Comparison of ENCODE assay signal across 1 cellular context in genomic region chr10:133357293-133358151, GRCh38.
TF ChIP-seq lines count a peak whose summit lies in the region.

TSS of gene FUOM (minus strand) at chr10:133358019. CDS start at chr10:133358007, 12 bp downstream.

TF ChIP-seq in K562, 482 proteins besides CTCF, POLR2A, EP300 and RAD21 (continued from another document):
- TF ChIP-seq RERE (CRISPR knock-in tag; IDR thresholded peaks at IDR 0.05; ENCODE audit: borderline replicate concordance) (no peak), TFAP4 (CRISPR knock-in tag; IDR thresholded peaks at IDR 0.05; ENCODE audit: borderline replicate concordance) (peak; percentile 28; the same call in 1 of the 2 replicates), RBFOX2 (IDR thresholded peaks at IDR 0.05; ENCODE audit: low read depth, low read length) (peak; percentile 72), ZNF146 (CRISPR knock-in tag; IDR thresholded peaks at IDR 0.05; ENCODE audit: unreplicated experiment) (no peak), L3MBTL2 (IDR thresholded peaks at IDR 0.05) (peak; percentile 85), SRSF9 (IDR thresholded peaks at IDR 0.05; ENCODE audit: borderline replicate concordance, low read depth, low read length) (no peak), ATF7 (IDR thresholded peaks at IDR 0.05) (no peak), SREBF2 (CRISPR knock-in tag; IDR thresholded peaks at IDR 0.05) (no peak), KLF10 (CRISPR knock-in tag; IDR thresholded peaks at IDR 0.05) (no peak), ZZZ3 (IDR thresholded peaks at IDR 0.05) (no peak), NCOA2 (IDR thresholded peaks at IDR 0.05; ENCODE audit: partially characterized antibody in 2 of 2) (no peak), ZBTB34 (CRISPR knock-in tag; IDR thresholded peaks at IDR 0.05) (no peak), HOXB6 (CRISPR knock-in tag; IDR thresholded peaks at IDR 0.05; ENCODE audit: borderline replicate concordance) (no peak), NR3C1 (CRISPR knock-in tag; IDR thresholded peaks at IDR 0.05) (no peak), ZNF740 (CRISPR knock-in tag; IDR thresholded peaks at IDR 0.05) (no peak), ZNF740 (tag; IDR thresholded peaks at IDR 0.05) (no peak), ZNF41 (CRISPR knock-in tag; conservative IDR thresholded peaks at IDR 0.05) (no peak), LCOR (CRISPR knock-in tag; IDR thresholded peaks at IDR 0.05) (no peak), POLR2AphosphoS2 (IDR thresholded peaks at IDR 0.05; ENCODE audit: low read length) (no peak), ZBTB12 (CRISPR knock-in tag; IDR thresholded peaks at IDR 0.05) (no peak), SUPT5H (IDR thresholded peaks at IDR 0.05) (peak; percentile 68), TFAM (CRISPR knock-in tag; conservative IDR thresholded peaks at IDR 0.05) (no peak)
